Comparison of ENCODE assay signal across 8 cellular contexts in genomic region chr9:79471577-79472543, GRCh38.
A peak's percentile ranks its signal among the peaks of the same experiment; 100 is the strongest.
DNase-seq lines count a peak whose midpoint lies in the region; ATAC-seq and TF ChIP-seq lines count a peak whose summit lies in the region.

No MANE protein-coding gene starts in this region.

- H3K27me3 ChIP-seq in ascending aorta (no peaks in the 10 kb centered on the region), transverse colon (no peaks in the 10 kb centered on the region), esophagus squamous epithelium (no peaks in the 10 kb centered on the region)

- H3K27ac ChIP-seq in ascending aorta (no peak overlapping the region), transverse colon (no peak overlapping the region), esophagus squamous epithelium (no peak overlapping the region)

- H3K9me3 ChIP-seq in ascending aorta = no peaks in the 10 kb centered on the region
- no peaks in the 10 kb centered on the region for H3K9me3 ChIP-seq in transverse colon
- H3K9me3 ChIP-seq in esophagus squamous epithelium = no peaks in the 10 kb centered on the region

- WGBS in transverse colon (ENCODE audit: low coverage in 1 of 2), 2 donors = 77 to 95% methylated on average over 2 of the region's 2 CpGs
- 94 to 97% methylated on average over 2 of the region's 2 CpGs for WGBS in esophagus squamous epithelium, 2 donors

- H3K4me1 ChIP-seq in ascending aorta = peaks cover 0 to 3% of the 10 kb centered on the region in 2 donors
- peaks cover 0 to 3% (median 0%) of the 10 kb centered on the region in 4 donors for H3K4me1 ChIP-seq in transverse colon
- peaks cover 0 to 8% (median 0%) of the 10 kb centered on the region in 3 donors for H3K4me1 ChIP-seq in esophagus squamous epithelium

- TF ChIP-seq CTCF in ascending aorta (IDR thresholded peaks at IDR 0.05) (peak in 2 of 3 experiments; percentile 26 to 48), transverse colon (IDR thresholded peaks at IDR 0.05) (no peak), esophagus squamous epithelium (IDR thresholded peaks at IDR 0.05) (peak in 3 of 6 experiments; percentile 8 to 27 (median 9))

- in situ Hi-C loops in transverse colon (cut with MboI; ENCODE audit: low pct_ligation_motif_present in 1 of 4, low pct_unique_long_range_greater_than_20kb in 1 of 4, low sequenced_read_pairs in 3 of 4) = no loop called here

- H3K4me3 ChIP-seq in ascending aorta = no peak overlapping the region
- no peak overlapping the region for H3K4me3 ChIP-seq in transverse colon
- no peak overlapping the region for H3K4me3 ChIP-seq in esophagus squamous epithelium

- intact Hi-C loops in ascending aorta (cut with DNase I) (no loop called here), transverse colon (cut with DNase I; ENCODE audit: low total_unique reads) (no loop called here), esophagus squamous epithelium (cut with DNase I) (no loop called here)

- H3K36me3 ChIP-seq in ascending aorta = no peaks in the 10 kb centered on the region
- H3K36me3 ChIP-seq in transverse colon = no peaks in the 10 kb centered on the region
- no peaks in the 10 kb centered on the region for H3K36me3 ChIP-seq in esophagus squamous epithelium

- DNase-seq in EH (ENCODE audit: low read depth) (peak; percentile 73), Kasumi-1 (lab: John Stamatoyannopoulos, UW) (peak; percentile 19 to 36), ascending aorta (ENCODE audit: low spot score in 2 of 2) (peak; percentile 8 to 75), islet precursor cell (peak; percentile 52), transverse colon (peak; percentile 38), NCI-H146 treated with DMSO at 0.1 percent for 48 hours (lab: John Stamatoyannopoulos, UW; ENCODE audit: unreplicated experiment) (no peak), esophagus squamous epithelium (lab: John Stamatoyannopoulos, UW) (no peak)

- TF ChIP-seq EP300 in transverse colon (IDR thresholded peaks at IDR 0.05; ENCODE audit: low read depth) = no peak

- no peak for ATAC-seq in HG03095 (IDR thresholded peaks at IDR 0.05; ENCODE audit: unreplicated experiment)

- TF ChIP-seq POLR2A in transverse colon (IDR thresholded peaks at IDR 0.05) = no peak
- TF ChIP-seq POLR2A in esophagus squamous epithelium (IDR thresholded peaks at IDR 0.05) = no peak

Comparison
In these comparisons a context has a peak if more than half of its experiments do, and no peak if none do; other contexts are left out.
1. DNase-seq: peak in EH (single experiment), Kasumi-1 (2 of 2), ascending aorta (2 of 2), islet precursor cell (single experiment) and transverse colon (single experiment); none in NCI-H146 treated with DMSO at 0.1 percent for 48 hours (single experiment) and esophagus squamous epithelium (single experiment).
2. CTCF ChIP-seq: peak in ascending aorta (2 of 3); none in transverse colon (0 of 5).